In genomic region chr2:113976277-113976928, GRCh38 we compare ENCODE assay signal across 15 cellular contexts.
DNase-seq lines count a peak whose midpoint lies in the region; ATAC-seq and TF ChIP-seq lines count a peak whose summit lies in the region.
"Had no signal": no experiment of that assay in that cellular context is flagged by ENCODE, and none has a peak within 500 bp of the region (broad histone marks: within the 10 kb centered on the region; RNA-seq: fewer than 3 reads in every experiment).

No MANE protein-coding gene starts in this region.

- no peaks in the 10 kb centered on the region for H3K9me3 ChIP-seq in CD8-positive, alpha-beta T cell (ENCODE audit: low read length)
- H3K9me3 ChIP-seq in tibial nerve, result peaks cover 0 to 7% (median 0%) of the 10 kb centered on the region in 4 donors
- H3K9me3 ChIP-seq: BE2C had no signal

- no peak for DNase-seq in CD14-positive monocyte (ENCODE audit: low spot score)
- no peak for DNase-seq in CD8-positive, alpha-beta T cell
- no peak for DNase-seq in RWPE1 (ENCODE audit: low spot score)
- no peak for DNase-seq in immature natural killer cell
- no peak for DNase-seq in NCI-H1436 treated with DMSO at 0.1 percent for 48 hours (lab: John Stamatoyannopoulos, UW)
- no peak for DNase-seq in HEK293T (ENCODE audit: extremely low spot score)
- no peak for DNase-seq in tibial nerve (ENCODE audit: low spot score in 2 of 2)
- DNase-seq: anterior cingulate cortex, DMS79, lower lobe of right lung, NCI-H1930, NCI-H510A, SW 1271 had no signal

- H3K27ac ChIP-seq in CD8-positive, alpha-beta T cell (ENCODE audit: low read depth, low read length), result no peak overlapping the region
- H3K27ac ChIP-seq in RWPE1 (0 out of 2 replicates have a peak overlapping the region, but pooled peaks have one; percentile 8), tibial nerve (no peak overlapping the region)
- H3K27ac ChIP-seq: lower lobe of right lung had no signal

- H3K4me1 ChIP-seq in CD8-positive, alpha-beta T cell (ENCODE audit: insufficient read depth, low read length), result no peaks in the 10 kb centered on the region
- peaks cover 0 to 13% (median 0%) of the 10 kb centered on the region in 4 donors for H3K4me1 ChIP-seq in tibial nerve
- H3K4me1 ChIP-seq: BE2C, lower lobe of right lung had no signal

- no peak for ATAC-seq in CD8-positive, alpha-beta T cell

- peaks cover 22% of the 10 kb centered on the region for H3K4me1 Mint-ChIP-seq in CD14-positive monocyte
- H3K4me1 Mint-ChIP-seq in CD8-positive, alpha-beta T cell (ENCODE audit: low read depth), result peaks cover 11% of the 10 kb centered on the region
- peaks cover 10 to 14% of the 10 kb centered on the region in 2 donors for H3K4me1 Mint-ChIP-seq in immature natural killer cell
- H3K4me1 Mint-ChIP-seq: nephron had no signal

- POLR2A ChIA-PET in CD8-positive, alpha-beta T cell (lab: Charles Lee), result no interaction called here
- POLR2A ChIA-PET in RWPE1 (lab: Yijun Ruan, JAX; ENCODE audit: low non-redundant PET), result no interaction called here
- POLR2A ChIA-PET in HEK293T (lab: Yijun Ruan, JAX), result no interaction called here

- CTCF ChIA-PET in CD8-positive, alpha-beta T cell (lab: Charles Lee), result interaction anchor here (0.5 kb wide), 1 partner anchor 17 kb away, joined by 3 read pairs; no protein-coding TSS in a partner anchor
- CTCF ChIA-PET in RWPE1 (lab: Yijun Ruan, JAX) (interaction anchor here (0.6 to 2.9 kb wide), 3 partner anchors 85 to 1945 kb away, joined by 4 to 19 read pairs (median 4); no protein-coding TSS in a partner anchor), HEK293T (lab: Yijun Ruan, JAX) (interaction anchor here (0.5 kb wide), 1 partner anchor 12 kb away, joined by 3 read pairs; no protein-coding TSS in a partner anchor)

- H3K36me3 ChIP-seq in CD8-positive, alpha-beta T cell (ENCODE audit: insufficient read depth, low read length), result peaks cover 9% of the 10 kb centered on the region
- H3K36me3 ChIP-seq in tibial nerve, result peaks cover 0 to 13% (median 0%) of the 10 kb centered on the region in 3 donors
- H3K36me3 ChIP-seq: BE2C had no signal

- no peak for TF ChIP-seq EP300 in tibial nerve (IDR thresholded peaks at IDR 0.05)

- peaks cover 40 to 52% of the 10 kb centered on the region in 2 donors for H3K36me3 Mint-ChIP-seq in CD14-positive monocyte
- H3K36me3 Mint-ChIP-seq in CD8-positive, alpha-beta T cell, result peaks cover 39% of the 10 kb centered on the region
- H3K36me3 Mint-ChIP-seq in immature natural killer cell, result peaks cover 6 to 26% (median 6%) of the 10 kb centered on the region in 3 donors

- TF ChIP-seq POLR2A in tibial nerve (IDR thresholded peaks at IDR 0.05), result no peak

- whole genome bisulfite sequencing in tibial nerve, 2 donors, result 84 to 85% methylated on average over 7 of the region's 7 CpGs

- H3K27ac Mint-ChIP-seq in CD14-positive monocyte (peak overlapping the region in 5 of 7 donors; percentile 37 to 85 (median 74)), immature natural killer cell (peak overlapping the region; percentile 3 to 74 (median 46))
- H3K27ac Mint-ChIP-seq in CD8-positive, alpha-beta T cell, result peak overlapping the region; percentile 42
- H3K27ac Mint-ChIP-seq: nephron had no signal

- intact Hi-C loops in CD14-positive monocyte (cut with micrococcal nuclease), result no loop called here
- intact Hi-C loops in CD8-positive, alpha-beta T cell (cut with DNase I, micrococcal nuclease), result no loop called here

- no peaks in the 10 kb centered on the region for H3K27me3 ChIP-seq in CD8-positive, alpha-beta T cell (ENCODE audit: insufficient read depth, low read length)
- no peaks in the 10 kb centered on the region for H3K27me3 ChIP-seq in tibial nerve
- H3K27me3 ChIP-seq: BE2C had no signal

- TF ChIP-seq CTCF in CD14-positive monocyte (IDR thresholded peaks at IDR 0.05) (no peak), RWPE1 (conservative IDR thresholded peaks at IDR 0.05; ENCODE audit: low read depth) (no peak), tibial nerve (IDR thresholded peaks at IDR 0.05) (no peak)
- no peak for TF ChIP-seq CTCF in CD8-positive, alpha-beta T cell (IDR thresholded peaks at IDR 0.05)

- H3K4me3 ChIP-seq in CD8-positive, alpha-beta T cell (ENCODE audit: low read depth, low read length), result no peak overlapping the region
- no peak overlapping the region for H3K4me3 ChIP-seq in tibial nerve
- H3K4me3 ChIP-seq: lower lobe of right lung had no signal

- peaks cover 2 to 13% (median 5%) of the 10 kb centered on the region in 7 donors for H3K9me3 Mint-ChIP-seq in CD14-positive monocyte
- no peaks in the 10 kb centered on the region for H3K9me3 Mint-ChIP-seq in CD8-positive, alpha-beta T cell
- peaks cover 0 to 3% (median 0%) of the 10 kb centered on the region in 6 donors for H3K9me3 Mint-ChIP-seq in immature natural killer cell

- H3K27me3 Mint-ChIP-seq in CD14-positive monocyte (ENCODE audit: low read depth in 3 of 3) (peaks cover 0 to 2% (median 0%) of the 10 kb centered on the region in 3 donors), immature natural killer cell (ENCODE audit: low read depth in 3 of 3) (peaks cover 0 to 3% (median 2%) of the 10 kb centered on the region in 3 donors)
- H3K27me3 Mint-ChIP-seq in CD8-positive, alpha-beta T cell (ENCODE audit: low read depth), result no peaks in the 10 kb centered on the region

- H3K4me3 Mint-ChIP-seq in CD14-positive monocyte, result peak overlapping the region; percentile 51 to 61
- H3K4me3 Mint-ChIP-seq in CD8-positive, alpha-beta T cell, result no peak overlapping the region
- H3K4me3 Mint-ChIP-seq in immature natural killer cell, result no peak overlapping the region
- H3K4me3 Mint-ChIP-seq: nephron had no signal

TF ChIP-seq in HEK293T, 16 proteins besides CTCF, POLR2A, EP300 and RAD21:
- no peak for TF ChIP-seq FOXM1 (IDR thresholded peaks at IDR 0.05; ENCODE audit: borderline replicate concordance)
- no peak for TF ChIP-seq CTBP1 (IDR thresholded peaks at IDR 0.05; ENCODE audit: borderline replicate concordance)
- TF ChIP-seq FOXA1 (IDR thresholded peaks at IDR 0.05), result no peak
- no peak for TF ChIP-seq HDGF (IDR thresholded peaks at IDR 0.05; ENCODE audit: borderline replicate concordance)
- no peak for TF ChIP-seq BHLHE40 (IDR thresholded peaks at IDR 0.05; ENCODE audit: borderline replicate concordance)
- TF ChIP-seq NFRKB (IDR thresholded peaks at IDR 0.05), result no peak

Comparison
In these comparisons a context has a peak if more than half of its experiments do, and no peak if none do; other contexts are left out.
1. H3K4me3 Mint-ChIP-seq: peak in CD14-positive monocyte (2 of 2); none in CD8-positive, alpha-beta T cell (single experiment) and immature natural killer cell (0 of 5).
2. Peak in every context shown above with its lines, with median percentiles within 50 percentile points of each other: H3K27ac Mint-ChIP-seq.